In the genomic region with DNA sequence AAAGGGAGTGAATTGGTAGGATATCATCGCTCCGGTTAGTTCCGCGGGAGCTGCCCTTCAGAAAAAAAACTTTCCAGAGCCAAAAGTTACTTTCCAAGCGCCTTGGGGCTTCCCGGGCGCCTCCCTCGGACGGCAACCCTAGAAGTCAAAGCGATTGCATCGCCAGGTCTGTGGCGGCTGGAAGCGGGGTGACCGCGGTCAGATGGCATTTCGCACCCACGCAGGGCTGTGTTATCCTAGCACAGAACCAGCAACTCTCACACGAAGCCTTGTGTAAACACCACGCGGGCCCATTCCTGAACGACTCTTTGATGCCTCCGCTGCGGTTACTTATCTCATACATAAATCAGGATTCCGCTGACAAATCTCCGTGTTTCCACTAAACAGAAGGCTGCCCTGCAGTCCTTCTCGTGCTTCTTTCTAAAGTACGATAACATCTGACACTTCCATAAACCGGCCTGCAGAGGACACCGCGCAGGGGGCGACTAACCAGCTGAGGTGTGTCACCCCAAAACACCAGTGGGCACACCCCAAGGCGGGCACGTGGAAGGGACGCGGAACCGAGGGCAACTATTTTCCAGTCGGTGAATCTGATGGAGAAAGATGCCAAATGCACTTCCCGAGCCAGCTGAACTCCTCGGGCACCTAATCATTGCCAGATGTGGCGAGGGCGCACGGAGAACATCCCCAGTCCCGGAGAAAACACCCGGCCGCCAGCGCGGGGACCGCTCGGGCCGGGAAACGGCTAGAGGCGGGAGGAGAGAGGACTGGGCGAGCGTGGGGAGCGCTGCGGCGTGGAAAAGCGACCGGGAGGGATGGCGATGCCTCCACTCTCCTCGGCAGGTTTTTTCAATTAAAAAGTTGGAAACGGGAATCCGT, we compare ENCODE assay signal across 7 cellular contexts. TPM values are rescaled to one million over a fixed set of nuclear protein-coding genes. Genes with fewer than 3 reads are reported as not detected.
A peak's percentile ranks its signal among the peaks of the same experiment; 100 is the strongest.
DNase-seq lines count a peak whose midpoint lies in the region; TF ChIP-seq lines count a peak whose summit lies in the region.

No MANE protein-coding gene starts in this region.

- no peak for DNase-seq in HFF-Myc (ENCODE audit: extremely low read depth, low read depth)
- DNase-seq in amniotic stem cell (lab: John Stamatoyannopoulos, UW): peak; percentile 77
- peak; percentile 97 for DNase-seq in islet precursor cell
- no peak for DNase-seq in suprapubic skin (ENCODE audit: low spot score in 2 of 2)
- DNase-seq in HUDEP-2 (lab: John Stamatoyannopoulos, UW; ENCODE audit: unreplicated experiment in 76 of 76): no peak
- no peak for DNase-seq in Ammon's horn (ENCODE audit: low spot score)
- DNase-seq in medulla oblongata (ENCODE audit: extremely low spot score): no peak

- no peaks in the 10 kb centered on the region for H3K36me3 ChIP-seq in suprapubic skin

- H3K27ac ChIP-seq in suprapubic skin: peak overlapping the region; percentile 52

- peaks cover 33% of the 10 kb centered on the region for H3K27me3 ChIP-seq in suprapubic skin

- H3K4me1 ChIP-seq in suprapubic skin: peaks cover 19% of the 10 kb centered on the region

- H3K9me3 ChIP-seq in suprapubic skin: no peaks in the 10 kb centered on the region

- no peak for TF ChIP-seq POLR2A in suprapubic skin (IDR thresholded peaks at IDR 0.05)

- peak overlapping the region; percentile 61 for H3K4me3 ChIP-seq in HFF-Myc (replicated peaks; ENCODE audit: low read depth, low read length)
- H3K4me3 ChIP-seq in suprapubic skin: peak overlapping the region; percentile 68

- no peak for TF ChIP-seq EP300 in suprapubic skin (IDR thresholded peaks at IDR 0.05)

- TF ChIP-seq CTCF in HFF-Myc (IDR thresholded peaks at IDR 0.05; ENCODE audit: low read depth, low read length, missing control alignments) (no peak), suprapubic skin (IDR thresholded peaks at IDR 0.05) (no peak)

- under 1% methylated on average over 59 of the region's 63 CpGs for WGBS in suprapubic skin

RNA-seq across cellular contexts. Expression of gene COLEC12, which starts 0.9 kb away (rescaled TPM):
- 1 to 10 TPM; 2.1 to 6.2 (median 5.2) TPM for total RNA-seq in suprapubic skin

Comparison
In these comparisons a context has a peak if more than half of its experiments do, and no peak if none do; other contexts are left out.
1. DNase-seq: peak in amniotic stem cell (single experiment) and islet precursor cell (single experiment); none in HFF-Myc (single experiment), suprapubic skin (0 of 2), HUDEP-2 (0 of 76), Ammon's horn (single experiment) and medulla oblongata (single experiment).